12 cellular contexts compared by ENCODE assay signal in genomic region chr6:161242779-161243693, GRCh38. TPM values are rescaled to one million over a fixed set of nuclear protein-coding genes. Genes with fewer than 3 reads are reported as not detected.
DNase-seq lines count a peak whose midpoint lies in the region; ATAC-seq and TF ChIP-seq lines count a peak whose summit lies in the region.
"Had no signal": no experiment of that assay in that cellular context is flagged by ENCODE, and none has a peak within 500 bp of the region (broad histone marks: within the 10 kb centered on the region; RNA-seq: fewer than 3 reads in every experiment).

No MANE protein-coding gene starts in this region.

- H3K27me3 Mint-ChIP-seq in natural killer cell treated with Interleukin-12 subunit alpha and Interleukin-12 subunit beta and Interleukin-15 and Interleukin-18, amount 100 ng/mL, for 72 hours, result peaks cover 0 to 6% of the 10 kb centered on the region in 2 donors
- H3K27me3 Mint-ChIP-seq: memory B cell had no signal

- intact Hi-C loops in esophagus squamous epithelium (cut with DNase I), result no loop called here

- H3K4me3 ChIP-seq in AG09309 (ENCODE audit: control insufficient read depth, low read depth, low read length) (peak overlapping the region; percentile 5), NT2/D1 (ENCODE audit: insufficient read length, low read depth) (no peak overlapping the region), esophagus squamous epithelium (peak overlapping the region in 1 of 4 donors; percentile 13)
- H3K4me3 ChIP-seq: tibial nerve had no signal

- no peak overlapping the region for H3K27ac ChIP-seq in esophagus squamous epithelium
- H3K27ac ChIP-seq: tibial nerve had no signal

- H3K9me3 ChIP-seq in NT2/D1 (ENCODE audit: insufficient read depth, low read length), result no peaks in the 10 kb centered on the region
- no peaks in the 10 kb centered on the region for H3K9me3 ChIP-seq in esophagus squamous epithelium
- H3K9me3 ChIP-seq: tibial nerve had no signal

- H3K4me1 Mint-ChIP-seq in natural killer cell treated with Interleukin-12 subunit alpha and Interleukin-12 subunit beta and Interleukin-15 and Interleukin-18, amount 100 ng/mL, for 72 hours (ENCODE audit: low read depth in 2 of 2), result peaks cover 26 to 34% of the 10 kb centered on the region in 2 donors
- H3K4me1 Mint-ChIP-seq: memory B cell had no signal

- H3K4me3 Mint-ChIP-seq in natural killer cell treated with Interleukin-12 subunit alpha and Interleukin-12 subunit beta and Interleukin-15 and Interleukin-18, amount 100 ng/mL, for 72 hours, result peak overlapping the region; percentile 76
- H3K4me3 Mint-ChIP-seq: memory B cell had no signal

- peaks cover 6% of the 10 kb centered on the region for H3K36me3 Mint-ChIP-seq in natural killer cell treated with Interleukin-12 subunit alpha and Interleukin-12 subunit beta and Interleukin-15 and Interleukin-18, amount 100 ng/mL, for 72 hours
- H3K36me3 Mint-ChIP-seq: memory B cell had no signal

- H3K9ac ChIP-seq in NT2/D1 (ENCODE audit: insufficient read length, low read depth), result no peak overlapping the region

- H3K27ac Mint-ChIP-seq in natural killer cell treated with Interleukin-12 subunit alpha and Interleukin-12 subunit beta and Interleukin-15 and Interleukin-18, amount 100 ng/mL, for 72 hours, result peak overlapping the region; percentile 74 to 77
- H3K27ac Mint-ChIP-seq: memory B cell had no signal

- peak; percentile 96 to 98 for ATAC-seq in natural killer cell treated with Interleukin-12 subunit alpha and Interleukin-12 subunit beta and Interleukin-15 and Interleukin-18, amount 100 ng/mL, for 72 hours
- no peak for ATAC-seq in GM19463 (IDR thresholded peaks at IDR 0.05; ENCODE audit: unreplicated experiment)

- DNase-seq in AG09309 (ENCODE audit: low read depth), result peak; percentile 86
- peak; percentile 23 for DNase-seq in NT2/D1 (ENCODE audit: low read depth, low spot score)
- DNase-seq in cerebellum (ENCODE audit: low spot score), result peak; percentile 66
- DNase-seq in natural killer cell treated with Interleukin-12 subunit alpha and Interleukin-12 subunit beta and Interleukin-15 and Interleukin-18, amount 100 ng/mL, for 72 hours (ENCODE audit: low spot score), result peak; percentile 85
- DNase-seq in esophagus squamous epithelium (lab: John Stamatoyannopoulos, UW), result no peak
- no peak for DNase-seq in NCI-H1092 (lab: John Stamatoyannopoulos, UW)
- DNase-seq in NCI-H2029 treated with DMSO at 0.1 percent for 48 hours (lab: John Stamatoyannopoulos, UW), result no peak
- DNase-seq: activated naive CD4-positive, alpha-beta T cell treated with anti-CD3 and anti-CD28 coated beads, Interleukin-2, amount 50 U/mL, for 16 hours; DMS79 treated with DMSO at 0.1 percent for 48 hours had no signal

- peaks cover 25% of the 10 kb centered on the region for H3K36me3 ChIP-seq in NT2/D1 (ENCODE audit: insufficient read depth, insufficient read length, low read length)
- H3K36me3 ChIP-seq in esophagus squamous epithelium, result no peaks in the 10 kb centered on the region

- WGBS in esophagus squamous epithelium, 2 donors, result 65 to 81% methylated on average over 19 to 27 of the region's 28 CpGs

- TF ChIP-seq CTCF in AG09309 (IDR thresholded peaks at IDR 0.05; ENCODE audit: control insufficient read depth, insufficient read depth, low read depth, low read length, missing control alignments) (peak; percentile 23), esophagus squamous epithelium (IDR thresholded peaks at IDR 0.05) (no peak)

- H3K4me1 ChIP-seq in NT2/D1 (ENCODE audit: insufficient read depth, insufficient read length), result no peaks in the 10 kb centered on the region
- peaks cover 0 to 18% (median 0%) of the 10 kb centered on the region in 3 donors for H3K4me1 ChIP-seq in esophagus squamous epithelium
- H3K4me1 ChIP-seq: tibial nerve had no signal

- H3K9me3 Mint-ChIP-seq in natural killer cell treated with Interleukin-12 subunit alpha and Interleukin-12 subunit beta and Interleukin-15 and Interleukin-18, amount 100 ng/mL, for 72 hours, result no peaks in the 10 kb centered on the region
- H3K9me3 Mint-ChIP-seq: memory B cell had no signal

- no peak for TF ChIP-seq POLR2A in esophagus squamous epithelium (IDR thresholded peaks at IDR 0.05)

- H3K27me3 ChIP-seq in NT2/D1 (ENCODE audit: insufficient read depth, insufficient read length) (no peaks in the 10 kb centered on the region), esophagus squamous epithelium (no peaks in the 10 kb centered on the region)
- H3K27me3 ChIP-seq: tibial nerve had no signal

RNA-seq across cellular contexts. Expression of gene AGPAT4, which starts 30.8 kb away (rescaled TPM):
- total RNA-seq in cerebellum, result 78.3 TPM
- total RNA-seq in natural killer cell treated with Interleukin-12 subunit alpha and Interleukin-12 subunit beta and Interleukin-15 and Interleukin-18, amount 100 ng/mL, for 72 hours, result 10 to 100 TPM in 1 of 2 donors, 1 to 10 TPM in 1; 7.6 to 12.1 TPM
- 10 to 100 TPM in 1 of 4 donors, 1 to 10 TPM in 3; 1.0 to 17.4 (median 6.4) TPM for total RNA-seq in esophagus squamous epithelium

Comparison
In these comparisons a context has a peak if more than half of its experiments do, and no peak if none do; other contexts are left out.
1. DNase-seq: peak in AG09309 (single experiment), NT2/D1 (single experiment), cerebellum (single experiment) and natural killer cell treated with Interleukin-12 subunit alpha and Interleukin-12 subunit beta and Interleukin-15 and Interleukin-18, amount 100 ng/mL, for 72 hours (single experiment); none in esophagus squamous epithelium (single experiment), NCI-H1092 (single experiment) and NCI-H2029 treated with DMSO at 0.1 percent for 48 hours (single experiment).